8 cellular contexts compared by ENCODE assay signal in genomic region chr6:125952764-125953501, GRCh38. TPM values are rescaled to one million over a fixed set of nuclear protein-coding genes. Genes with fewer than 3 reads are reported as not detected.
DNase-seq lines count a peak whose midpoint lies in the region; ATAC-seq, FAIRE-seq and TF ChIP-seq lines count a peak whose summit lies in the region.
"Had no signal": no experiment of that assay in that cellular context is flagged by ENCODE, and none has a peak within 500 bp of the region (broad histone marks: within the 10 kb centered on the region; RNA-seq: fewer than 3 reads in every experiment).

No MANE protein-coding gene starts in this region.

- H3K36me3 ChIP-seq in Karpas-422 (ENCODE audit: insufficient read depth, low read length) (no peaks in the 10 kb centered on the region), mucosa of descending colon (ENCODE audit: low read depth) (no peaks in the 10 kb centered on the region)
- H3K36me3 ChIP-seq: left lung had no signal

- intact Hi-C loops in mucosa of descending colon (cut with DNase I, micrococcal nuclease): loop anchor here (10.0 kb wide), 1 partner anchor 168 kb away; no protein-coding TSS in a partner anchor

- peaks cover 24% of the 10 kb centered on the region for H3K4me1 ChIP-seq in Karpas-422 (ENCODE audit: low read length)
- H3K4me1 ChIP-seq in mucosa of descending colon (ENCODE audit: low read depth): no peaks in the 10 kb centered on the region

- 0 out of 2 replicates have a peak overlapping the region, but pooled peaks have one; percentile 11 for H3K9ac ChIP-seq in Karpas-422 (ENCODE audit: low read length)

- no peak overlapping the region for H3K27ac Mint-ChIP-seq in activated CD8-positive, alpha-beta T cell treated with anti-CD3 and anti-CD28 coated beads, Interleukin-2, amount 10 ng/mL, durations not matched to agents 7 days and 5 days

- H3K27me3 ChIP-seq in Karpas-422 (ENCODE audit: low read length): no peaks in the 10 kb centered on the region
- H3K27me3 ChIP-seq: left lung had no signal

- POLR2A ChIA-PET in activated CD8-positive, alpha-beta T cell treated with anti-CD3 and anti-CD28 coated beads, Interleukin-2, amount 10 ng/mL, durations not matched to agents 7 days and 5 days (lab: Charles Lee): interaction anchor here (0.9 kb wide), 2 partner anchors 161 to 163 kb away, joined by 3 to 6 read pairs; partner anchors contain the start of gene NCOA7

- peaks cover 24% of the 10 kb centered on the region for H3K27me3 Mint-ChIP-seq in activated CD8-positive, alpha-beta T cell treated with anti-CD3 and anti-CD28 coated beads, Interleukin-2, amount 10 ng/mL, durations not matched to agents 7 days and 5 days (ENCODE audit: low read depth)

- no peak overlapping the region for H3K4me3 Mint-ChIP-seq in activated CD8-positive, alpha-beta T cell treated with anti-CD3 and anti-CD28 coated beads, Interleukin-2, amount 10 ng/mL, durations not matched to agents 7 days and 5 days

- no peaks in the 10 kb centered on the region for H3K36me3 Mint-ChIP-seq in activated CD8-positive, alpha-beta T cell treated with anti-CD3 and anti-CD28 coated beads, Interleukin-2, amount 10 ng/mL, durations not matched to agents 7 days and 5 days (ENCODE audit: low read depth)

- no peak overlapping the region for H3K27ac ChIP-seq in Karpas-422 (ENCODE audit: low read length)
- H3K27ac ChIP-seq: left lung had no signal

- H4K20me1 ChIP-seq in Karpas-422 (ENCODE audit: insufficient read depth, low read depth, low read length): no peaks in the 10 kb centered on the region

- peak overlapping the region; percentile 47 for H3K4me2 ChIP-seq in Karpas-422 (ENCODE audit: low read depth, low read length, poor library complexity, severe bottlenecking)

- no peak for ATAC-seq in activated CD8-positive, alpha-beta T cell treated with anti-CD3 and anti-CD28 coated beads, Interleukin-2, amount 10 ng/mL, durations not matched to agents 7 days and 5 days
- ATAC-seq in mucosa of descending colon: peak; percentile 19
- no peak for ATAC-seq in HG03025 (IDR thresholded peaks at IDR 0.05; ENCODE audit: low FRiP score, unreplicated experiment)
- ATAC-seq in HG03342 (IDR thresholded peaks at IDR 0.05; ENCODE audit: unreplicated experiment): no peak
- ATAC-seq: left lung had no signal

- DNase-seq in GM10266 (ENCODE audit: extremely low spot score): peak; percentile 34
- peak; percentile 76 for DNase-seq in Karpas-422
- peak; percentile 37 for DNase-seq in activated CD8-positive, alpha-beta T cell treated with anti-CD3 and anti-CD28 coated beads, Interleukin-2, amount 10 ng/mL, durations not matched to agents 7 days and 5 days
- peak in 2 of 3 donors; percentile 40 to 55 for DNase-seq in mucosa of descending colon
- no peak for DNase-seq in GM19239 (ENCODE audit: insufficient read length, low spot score)

- H3K9me3 Mint-ChIP-seq in activated CD8-positive, alpha-beta T cell treated with anti-CD3 and anti-CD28 coated beads, Interleukin-2, amount 10 ng/mL, durations not matched to agents 7 days and 5 days (ENCODE audit: insufficient read depth): no peaks in the 10 kb centered on the region

- no peak for FAIRE-seq in GM19239 (lab: Jason Lieb, UNC)

- H3K9me3 ChIP-seq in Karpas-422 (ENCODE audit: low read length): no peaks in the 10 kb centered on the region
- no peaks in the 10 kb centered on the region for H3K9me3 ChIP-seq in mucosa of descending colon
- H3K9me3 ChIP-seq: left lung had no signal

- CTCF ChIA-PET in activated CD8-positive, alpha-beta T cell treated with anti-CD3 and anti-CD28 coated beads, Interleukin-2, amount 10 ng/mL, durations not matched to agents 7 days and 5 days (lab: Charles Lee): interaction anchor here (1.0 to 11.9 kb wide), 13 partner anchors 8 to 642 kb away, joined by 3 to 225 read pairs (median 7); partner anchors contain the start of gene NCOA7

- peak overlapping the region; percentile 20; the same call in 1 of the 2 replicates for H2AFZ ChIP-seq in Karpas-422 (ENCODE audit: low read length)

- H3K4me1 Mint-ChIP-seq in activated CD8-positive, alpha-beta T cell treated with anti-CD3 and anti-CD28 coated beads, Interleukin-2, amount 10 ng/mL, durations not matched to agents 7 days and 5 days (ENCODE audit: low read depth): peaks cover 5% of the 10 kb centered on the region

- H3K4me3 ChIP-seq in Karpas-422 (ENCODE audit: low read length) (no peak overlapping the region; the same call in 1 of the 2 replicates), mucosa of descending colon (no peak overlapping the region)
- H3K4me3 ChIP-seq: left lung had no signal

- H3K79me2 ChIP-seq in Karpas-422 (ENCODE audit: low read length): peaks cover 13% of the 10 kb centered on the region

- TF ChIP-seq CTCF in GM10266 (IDR thresholded peaks at IDR 0.05; ENCODE audit: control insufficient read depth, insufficient read depth, low read depth, missing control alignments) (peak; percentile 74), mucosa of descending colon (IDR thresholded peaks at IDR 0.05) (no peak)

- H3K9me2 ChIP-seq in Karpas-422 (replicated peaks; ENCODE audit: insufficient read depth, low read length): no peaks in the 10 kb centered on the region

RNA-seq across cellular contexts. Expression of gene HINT3, which starts 3.6 kb away (rescaled TPM):
- 16.5 and 22.0 TPM in 2 replicates for total RNA-seq in Karpas-422 (2014; rRNA removed; shearing (Covaris generic); ENCODE audit: low replicate concordance)
- total RNA-seq in activated CD8-positive, alpha-beta T cell treated with anti-CD3 and anti-CD28 coated beads, Interleukin-2, amount 10 ng/mL, durations not matched to agents 7 days and 5 days: 1 to 10 TPM; 8.0 to 9.1 TPM
- 10 to 100 TPM; 23.2 to 32.9 (median 23.2) TPM for total RNA-seq in mucosa of descending colon

RNA-seq across cellular contexts. Expression of gene TRMT11, which starts 33.4 kb away (rescaled TPM):
- 70.6 and 140 TPM in 2 replicates for total RNA-seq in Karpas-422 (2014; rRNA removed; shearing (Covaris generic); ENCODE audit: low replicate concordance)
- 10 to 100 TPM; 17.1 to 18.1 TPM for total RNA-seq in activated CD8-positive, alpha-beta T cell treated with anti-CD3 and anti-CD28 coated beads, Interleukin-2, amount 10 ng/mL, durations not matched to agents 7 days and 5 days
- 10 to 100 TPM; 20.7 to 22.7 (median 21.5) TPM for total RNA-seq in mucosa of descending colon
